11 cellular contexts compared by ENCODE assay signal in genomic region chr14:95524706-95525512, GRCh38. TPM values are rescaled to one million over a fixed set of nuclear protein-coding genes. Genes with fewer than 3 reads are reported as not detected.
DNase-seq lines count a peak whose midpoint lies in the region; ATAC-seq and TF ChIP-seq lines count a peak whose summit lies in the region.
"Had no signal": no experiment of that assay in that cellular context is flagged by ENCODE, and none has a peak within 500 bp of the region (broad histone marks: within the 10 kb centered on the region; RNA-seq: fewer than 3 reads in every experiment).

No MANE protein-coding gene starts in this region.

- no peak for TF ChIP-seq EP300 in tibial nerve (IDR thresholded peaks at IDR 0.05)

- peak overlapping the region in 8 of 11 experiments; percentile 15 to 92 (median 80); a peak in 14 of 22 replicates for H3K9ac ChIP-seq in BLaER1 treated with 17β-estradiol and CSF1 and Interleukin-3, amounts not matched to agents 10 nM and 100 nM
- no peak overlapping the region for H3K9ac ChIP-seq in GM23248

- no peaks in the 10 kb centered on the region for H3K27me3 ChIP-seq in BLaER1 treated with 17β-estradiol and CSF1 and Interleukin-3, amounts not matched to agents 10 nM and 100 nM
- no peaks in the 10 kb centered on the region for H3K27me3 ChIP-seq in GM23248 (replicated peaks; ENCODE audit: insufficient read depth)
- H3K27me3 ChIP-seq in left lung: no peaks in the 10 kb centered on the region
- H3K27me3 ChIP-seq in tibial nerve: no peaks in the 10 kb centered on the region

- H3F3A ChIP-seq in GM23248 (ENCODE audit: insufficient read depth): peaks cover 29% of the 10 kb centered on the region

- H3K36me3 ChIP-seq in BLaER1 treated with 17β-estradiol and CSF1 and Interleukin-3, amounts not matched to agents 10 nM and 100 nM: peaks cover 0 to 14% (median 6%) of the 10 kb centered on the region in 11 experiments; a peak in 12 of 22 replicates
- no peaks in the 10 kb centered on the region for H3K36me3 ChIP-seq in GM23248 (ENCODE audit: low read depth)
- no peaks in the 10 kb centered on the region for H3K36me3 ChIP-seq in left lung
- H3K36me3 ChIP-seq in tibial nerve: peaks cover 0 to 5% (median 0%) of the 10 kb centered on the region in 3 donors

- H3K4me1 ChIP-seq in BLaER1 treated with 17β-estradiol and CSF1 and Interleukin-3, amounts not matched to agents 10 nM and 100 nM: peaks cover 76 to 100% (median 100%) of the 10 kb centered on the region in 10 experiments
- peaks cover 50% of the 10 kb centered on the region for H3K4me1 ChIP-seq in GM23248 (ENCODE audit: insufficient read depth)
- H3K4me1 ChIP-seq in left lung: peaks cover 17 to 81% of the 10 kb centered on the region in 2 donors
- H3K4me1 ChIP-seq in tibial nerve: peaks cover 0 to 81% (median 36%) of the 10 kb centered on the region in 4 donors

- ATAC-seq in left lung: peak; percentile 5
- ATAC-seq in GM18498 (IDR thresholded peaks at IDR 0.05; ENCODE audit: unreplicated experiment): no peak

- DNase-seq in GM23248 (peak; percentile 42), left lung (no peak), tibial nerve (ENCODE audit: low spot score in 2 of 2) (no peak), DMS153 treated with DMSO at 0.1 percent for 48 hours (lab: John Stamatoyannopoulos, UW; ENCODE audit: unreplicated experiment) (no peak), MV-4-11 (lab: John Stamatoyannopoulos, UW) (no peak)
- DNase-seq in activated CD8-positive, alpha-beta memory T cell treated with anti-CD3 and anti-CD28 coated beads, Interleukin-2, amount 50 U/mL, for 48 hours: peak; percentile 44
- DNase-seq: left ventricle myocardium superior, NCI-H1105 treated with DMSO at 0.1 percent for 48 hours, Right ventricle myocardium superior had no signal

- in situ Hi-C loops in GM23248 (cut with MboI): loop anchor here (5.0 to 25.0 kb wide), 2 partner anchors 83 to 762 kb away; no protein-coding TSS in a partner anchor

- peak overlapping the region in 9 of 11 experiments; percentile 86 to 98 (median 95); a peak in 18 of 22 replicates for H3K27ac ChIP-seq in BLaER1 treated with 17β-estradiol and CSF1 and Interleukin-3, amounts not matched to agents 10 nM and 100 nM
- H3K27ac ChIP-seq in GM23248 (no peak overlapping the region), left lung (peak overlapping the region in 1 of 2 donors; percentile 72), tibial nerve (peak overlapping the region in 2 of 4 donors; percentile 85 to 92)

- TF ChIP-seq CTCF in left lung (IDR thresholded peaks at IDR 0.05) (no peak), tibial nerve (IDR thresholded peaks at IDR 0.05) (no peak)

- intact Hi-C loops in left lung (cut with DNase I): loop anchor here (5.0 to 10.0 kb wide), 2 partner anchors 80 to 88 kb away; no protein-coding TSS in a partner anchor

- peak overlapping the region; percentile 71 to 99 (median 91) for H3K4me2 ChIP-seq in BLaER1 treated with 17β-estradiol and CSF1 and Interleukin-3, amounts not matched to agents 10 nM and 100 nM
- H3K4me2 ChIP-seq in GM23248 (ENCODE audit: unreplicated experiment): no peak overlapping the region

- no peak overlapping the region for H2AFZ ChIP-seq in GM23248

- peak overlapping the region in 7 of 10 experiments; percentile 45 to 59 (median 51); a peak in 9 of 20 replicates for H3K4me3 ChIP-seq in BLaER1 treated with 17β-estradiol and CSF1 and Interleukin-3, amounts not matched to agents 10 nM and 100 nM
- no peak overlapping the region for H3K4me3 ChIP-seq in GM23248
- H3K4me3 ChIP-seq in left lung: no peak overlapping the region
- no peak overlapping the region for H3K4me3 ChIP-seq in tibial nerve

- H3K79me2 ChIP-seq in GM23248 (ENCODE audit: insufficient read depth): peaks cover 38% of the 10 kb centered on the region

- H3K9me3 ChIP-seq in BLaER1 treated with 17β-estradiol and CSF1 and Interleukin-3, amounts not matched to agents 10 nM and 100 nM (replicated peaks in 1 of 11): no peaks in the 10 kb centered on the region
- H3K9me3 ChIP-seq in GM23248 (ENCODE audit: low read depth) (no peaks in the 10 kb centered on the region), left lung (no peaks in the 10 kb centered on the region), tibial nerve (no peaks in the 10 kb centered on the region)

- no peak for TF ChIP-seq POLR2A in tibial nerve (IDR thresholded peaks at IDR 0.05)

- peaks cover 0 to 8% (median 0%) of the 10 kb centered on the region in 11 experiments; a peak in 2 of 22 replicates for H4K20me1 ChIP-seq in BLaER1 treated with 17β-estradiol and CSF1 and Interleukin-3, amounts not matched to agents 10 nM and 100 nM
- peaks cover 8% of the 10 kb centered on the region; the same call in 1 of the 2 replicates for H4K20me1 ChIP-seq in GM23248 (ENCODE audit: insufficient read depth)

- 91 to 95% methylated on average over 6 of the region's 6 CpGs for WGBS in GM23248 (ENCODE audit: low coverage in 1 of 2, low lambda C conversion rate in 2 of 2, missing lambda C conversion rate in 2 of 2), 2 experiments
- WGBS in tibial nerve, 2 donors: 85 to 88% methylated on average over 6 of the region's 6 CpGs

- H3K9me2 ChIP-seq in GM23248 (ENCODE audit: insufficient read depth): no peaks in the 10 kb centered on the region

RNA-seq across cellular contexts. Expression of gene SYNE3, which starts 8.5 kb away (rescaled TPM):
- 3.8 and 4.8 TPM in 2 replicates for total RNA-seq in GM23248 (2014; rRNA removed; shearing (Covaris generic))
- polyA plus RNA-seq in GM23248 (2016; fragmentation: Nextera tagmentation; extraction: Ambion mirVana): 1.2 TPM in 2 replicates
- total RNA-seq in left lung: 10 to 100 TPM; 11.1 to 25.4 TPM
- 100 to 1,000 TPM in 1 of 4 donors, 10 to 100 TPM in 3; 71.0 to 106 (median 87.5) TPM for total RNA-seq in tibial nerve

RNA-seq across cellular contexts. Expression of gene GLRX5, which starts 9.9 kb away (rescaled TPM):
- total RNA-seq in GM23248 (2014; rRNA removed; shearing (Covaris generic)): 38.6 and 46.0 TPM in 2 replicates
- 48.7 and 48.9 TPM in 2 replicates for polyA plus RNA-seq in GM23248 (2016; fragmentation: Nextera tagmentation; extraction: Ambion mirVana)
- total RNA-seq in left lung (10 to 100 TPM; 29.4 to 29.5 TPM), tibial nerve (10 to 100 TPM; 26.4 to 44.7 (median 34.6) TPM)

Comparison
In these comparisons a context has a peak if more than half of its experiments do, and no peak if none do; other contexts are left out.
1. H3K4me3 ChIP-seq: peak in BLaER1 treated with 17β-estradiol and CSF1 and Interleukin-3, amounts not matched to agents 10 nM and 100 nM (7 of 10); none in GM23248 (single experiment), left lung (0 of 2) and tibial nerve (0 of 4).
2. DNase-seq: peak in GM23248 (single experiment) and activated CD8-positive, alpha-beta memory T cell treated with anti-CD3 and anti-CD28 coated beads, Interleukin-2, amount 50 U/mL, for 48 hours (single experiment); none in left lung (0 of 2), tibial nerve (0 of 2), DMS153 treated with DMSO at 0.1 percent for 48 hours (single experiment) and MV-4-11 (single experiment).